Comparison of ENCODE assay signal across 11 cellular contexts in genomic region chr1:162062542-162063015, GRCh38. TPM values are rescaled to one million over a fixed set of nuclear protein-coding genes. Genes with fewer than 3 reads are reported as not detected.
DNase-seq lines count a peak whose midpoint lies in the region; ATAC-seq and TF ChIP-seq lines count a peak whose summit lies in the region.
"Had no signal": no experiment of that assay in that cellular context is flagged by ENCODE, and none has a peak within 500 bp of the region (broad histone marks: within the 10 kb centered on the region; RNA-seq: fewer than 3 reads in every experiment).

No MANE protein-coding gene starts in this region.

- H3K27me3 ChIP-seq in BE2C = no peaks in the 10 kb centered on the region

- intact Hi-C loops in left cardiac atrium (cut with DNase I) (no loop called here), natural killer cell (cut with micrococcal nuclease) (no loop called here)

- H3K4me3 Mint-ChIP-seq in natural killer cell = no peak overlapping the region

- H3K4me1 ChIP-seq in BE2C = peaks cover 20% of the 10 kb centered on the region

- ATAC-seq in left cardiac atrium = peak; percentile 79 to 84
- no peak for ATAC-seq in HG03045 (IDR thresholded peaks at IDR 0.05; ENCODE audit: unreplicated experiment)
- ATAC-seq in natural killer cell = no peak
- ATAC-seq: activated naive CD4-positive, alpha-beta T cell treated with anti-CD3 and anti-CD28 coated beads, Interleukin-2, amount 50 U/mL, for 72 hours had no signal

- H3K9ac ChIP-seq in SK-N-MC (ENCODE audit: insufficient read length) = peak overlapping the region; percentile 58

- TF ChIP-seq CTCF in BE2C (IDR thresholded peaks at IDR 0.05; ENCODE audit: low read depth, low read length) (no peak), natural killer cell (IDR thresholded peaks at IDR 0.05) (no peak)

- H3K27me3 Mint-ChIP-seq in natural killer cell (ENCODE audit: low read depth in 2 of 2) = peaks cover 29 to 44% of the 10 kb centered on the region in 2 donors

- H3K9me3 Mint-ChIP-seq in natural killer cell = no peaks in the 10 kb centered on the region
- H3K9me3 Mint-ChIP-seq: activated naive CD4-positive, alpha-beta T cell treated with anti-CD3 and anti-CD28 coated beads, Interleukin-2, amount 50 U/mL, for 72 hours had no signal

- no peak overlapping the region for H3K27ac Mint-ChIP-seq in natural killer cell
- H3K27ac Mint-ChIP-seq: activated naive CD4-positive, alpha-beta T cell treated with anti-CD3 and anti-CD28 coated beads, Interleukin-2, amount 50 U/mL, for 72 hours had no signal

- no peaks in the 10 kb centered on the region for H3K36me3 Mint-ChIP-seq in natural killer cell
- H3K36me3 Mint-ChIP-seq: activated naive CD4-positive, alpha-beta T cell treated with anti-CD3 and anti-CD28 coated beads, Interleukin-2, amount 50 U/mL, for 72 hours had no signal

- DNase-seq in BE2C = peak; percentile 84
- peak; percentile 65 for DNase-seq in NCI-H1105 (lab: John Stamatoyannopoulos, UW)
- DNase-seq in SK-N-MC (ENCODE audit: low read depth, low spot score) = no peak
- DNase-seq in left cardiac atrium = peak; percentile 22
- DNase-seq in dermis blood vessel endothelial cell = no peak
- no peak for DNase-seq in NCI-H1048 (lab: John Stamatoyannopoulos, UW)
- no peak for DNase-seq in natural killer cell
- DNase-seq: activated CD4-positive, alpha-beta T cell treated with anti-CD3 and anti-CD28 coated beads for 48 hours; HCEC 1CT had no signal

- H3K27ac ChIP-seq in SK-N-MC = peak overlapping the region; percentile 79

- no peaks in the 10 kb centered on the region for H3K9me3 ChIP-seq in BE2C
- no peaks in the 10 kb centered on the region for H3K9me3 ChIP-seq in SK-N-MC (ENCODE audit: low read depth, low read length)

- no peak overlapping the region for H3K4me3 ChIP-seq in BE2C (ENCODE audit: low read depth, low read length)
- H3K4me3 ChIP-seq in SK-N-MC = peak overlapping the region; percentile 35

- H3K4me1 Mint-ChIP-seq in natural killer cell = no peaks in the 10 kb centered on the region

- no peaks in the 10 kb centered on the region for H3K36me3 ChIP-seq in BE2C
- H3K36me3 ChIP-seq in SK-N-MC (ENCODE audit: insufficient read depth, low read length) = no peaks in the 10 kb centered on the region

RNA-seq across cellular contexts. Expression of gene NOS1AP, which starts 6.9 kb away (rescaled TPM):
- polyA plus RNA-seq in BE2C (2012; ENCODE audit: insufficient read depth, insufficient read length, low read depth) = 3.2 TPM
- 1 to 10 TPM; 1.8 to 2.8 TPM for total RNA-seq in left cardiac atrium
- 0.34 and 0.70 TPM in 2 replicates for total RNA-seq in dermis blood vessel endothelial cell
- total RNA-seq in natural killer cell = under 1 TPM in 2 of 3 donors, not detected in 1; 0.09 to 0.20 TPM

RNA-seq across cellular contexts. Expression of gene OLFML2B, which starts 38.9 kb away (rescaled TPM):
- not detected for polyA plus RNA-seq in BE2C (2012; ENCODE audit: insufficient read depth, insufficient read length, low read depth)
- total RNA-seq in left cardiac atrium (10 to 100 TPM in 1 of 2 donors, 1 to 10 TPM in 1; 5.8 to 11.4 TPM), dermis blood vessel endothelial cell (0.14 and 0.17 TPM in 2 replicates), natural killer cell (under 1 TPM in 1 of 3 donors, not detected in 2; 0.33 TPM)

Comparison
In these comparisons a context has a peak if more than half of its experiments do, and no peak if none do; other contexts are left out.
1. DNase-seq: peak in BE2C (single experiment), NCI-H1105 (single experiment) and left cardiac atrium (single experiment); none in SK-N-MC (single experiment), dermis blood vessel endothelial cell (single experiment), NCI-H1048 (single experiment) and natural killer cell (single experiment).
2. ATAC-seq: peak in left cardiac atrium (2 of 2); none in HG03045 (single experiment) and natural killer cell (0 of 3).